ENCODE assay signal across 1 cellular context in the genomic region with DNA sequence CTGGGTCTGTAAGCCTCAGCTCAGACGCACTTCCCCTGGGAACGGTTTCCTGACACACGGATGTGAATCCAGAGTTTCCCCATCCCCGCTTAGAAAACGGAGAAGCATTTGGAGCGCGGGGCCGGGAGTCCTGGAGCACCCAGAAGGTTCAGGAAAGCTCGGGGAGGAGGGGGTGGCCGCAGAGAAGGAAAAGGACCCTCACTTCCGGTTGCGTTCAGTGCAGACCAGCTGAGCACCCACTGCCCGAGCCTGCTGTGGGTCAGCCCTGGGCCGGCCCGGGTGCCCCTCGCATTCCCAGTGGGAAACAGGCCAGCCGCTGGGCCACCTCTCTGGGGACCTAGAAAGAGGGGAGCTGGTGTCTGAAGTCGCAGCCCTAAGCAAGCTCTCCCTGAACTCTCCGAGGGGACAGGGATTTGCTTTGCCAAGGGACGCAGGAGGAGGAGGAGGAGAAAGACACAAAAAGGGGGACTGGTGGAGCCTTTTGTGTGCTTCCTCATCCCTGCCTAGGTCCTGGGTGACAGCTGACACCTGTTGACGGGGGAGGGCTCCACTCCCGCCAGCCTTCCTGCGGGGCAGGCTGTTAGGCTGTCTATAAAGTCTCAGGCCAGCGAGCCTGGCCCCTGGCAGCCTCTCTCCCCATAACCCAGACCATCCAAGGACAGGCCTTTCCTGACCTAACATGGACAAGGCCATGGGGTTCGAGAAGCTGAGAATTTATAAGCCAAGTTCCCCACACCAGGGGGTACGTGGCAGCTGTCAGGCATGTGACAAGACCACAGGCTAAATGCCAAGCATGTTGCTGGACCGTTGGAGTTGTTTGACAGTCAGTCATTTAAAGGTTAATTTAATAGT.
TF ChIP-seq lines count a peak whose summit lies in the region.

No MANE protein-coding gene starts in this region.

TF ChIP-seq in K562, 482 proteins besides CTCF, POLR2A, EP300 and RAD21:
- TF ChIP-seq DMBX1 (CRISPR knock-in tag; IDR thresholded peaks at IDR 0.05; ENCODE audit: borderline replicate concordance) (0 out of 2 replicates have a peak, but pooled peaks have one; percentile 31), ZNF696 (CRISPR knock-in tag; conservative IDR thresholded peaks at IDR 0.05) (no peak), GABPA (tag; conservative IDR thresholded peaks at IDR 0.05; ENCODE audit: low read depth) (peak; percentile 52; the same call in 1 of the 2 replicates), XRCC3 (IDR thresholded peaks at IDR 0.05) (no peak), RB1 (IDR thresholded peaks at IDR 0.05; ENCODE audit: low read depth) (no peak)
TF ChIP-seq in K562: peak in this region for 2.
